ENCODE assay signal across 23 cellular contexts in the genomic region with DNA sequence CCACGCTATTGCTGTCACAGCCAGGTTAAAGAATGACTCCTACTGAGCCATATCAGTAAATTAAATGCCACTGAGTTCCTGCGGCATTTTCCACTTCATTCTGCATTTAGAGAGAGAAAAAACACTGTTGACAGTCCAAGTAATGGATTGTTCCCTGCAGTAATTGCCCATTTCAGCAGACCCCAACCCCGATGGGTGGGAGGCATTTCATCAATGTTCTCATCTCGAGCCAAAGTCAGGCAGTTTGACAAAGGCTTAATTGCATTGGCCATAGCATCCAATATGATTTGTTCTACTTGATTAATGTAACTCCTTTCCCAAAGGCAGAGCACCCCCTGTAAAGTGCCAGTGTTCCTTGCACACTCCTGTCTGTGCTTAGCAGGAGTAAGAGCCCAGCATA.
A peak's percentile ranks its signal among the peaks of the same experiment; 100 is the strongest.
DNase-seq lines count a peak whose midpoint lies in the region; ATAC-seq lines count a peak whose summit lies in the region.
"Had no signal": no experiment of that assay in that cellular context is flagged by ENCODE, and none has a peak within 500 bp of the region (broad histone marks: within the 10 kb centered on the region; RNA-seq: fewer than 3 reads in every experiment).

No MANE protein-coding gene starts in this region.

- H3K4me1 Mint-ChIP-seq in activated T-helper 1 cell treated with anti-CD3 and anti-CD28 coated beads, Interleukin-12 subunit alpha, Interleukin-12 subunit beta, Interleukin-2, Interleukin-4 antibody, amounts not matched to agents 30 ng/mL and 10 ng/mL and 1 ng/mL, durations not matched to agents 14 hours and 24 hours and 36 hours (ENCODE audit: low read depth) = no peaks in the 10 kb centered on the region
- H3K4me1 Mint-ChIP-seq: B cell; CD4-positive, alpha-beta memory T cell had no signal

- no peaks in the 10 kb centered on the region for H3K36me3 Mint-ChIP-seq in activated T-helper 1 cell treated with anti-CD3 and anti-CD28 coated beads, Interleukin-12 subunit alpha, Interleukin-12 subunit beta, Interleukin-2, Interleukin-4 antibody, amounts not matched to agents 30 ng/mL and 10 ng/mL and 1 ng/mL, durations not matched to agents 14 hours and 24 hours and 36 hours (ENCODE audit: low read depth)

- H3K27me3 Mint-ChIP-seq in activated T-helper 1 cell treated with anti-CD3 and anti-CD28 coated beads, Interleukin-12 subunit alpha, Interleukin-12 subunit beta, Interleukin-2, Interleukin-4 antibody, amounts not matched to agents 30 ng/mL and 10 ng/mL and 1 ng/mL, durations not matched to agents 14 hours and 24 hours and 36 hours (ENCODE audit: insufficient read depth) = no peaks in the 10 kb centered on the region
- H3K27me3 Mint-ChIP-seq: B cell had no signal

- DNase-seq in right cardiac atrium = peak in 1 of 3 donors; percentile 7
- no peak for DNase-seq in left cardiac atrium
- DNase-seq in medulla oblongata (ENCODE audit: extremely low spot score) = peak; percentile 12
- DNase-seq in sciatic nerve (ENCODE audit: low spot score) = peak; percentile 17
- DNase-seq in central memory CD4-positive, alpha-beta T cell = no peak
- DNase-seq in effector CD4-positive, alpha-beta T cell = no peak
- no peak for DNase-seq in activated T-helper 1 cell treated with anti-CD3 and anti-CD28 coated beads, Interleukin-12 subunit alpha, Interleukin-12 subunit beta, Interleukin-2, Interleukin-4 antibody, amounts not matched to agents 30 ng/mL and 10 ng/mL and 1 ng/mL, durations not matched to agents 14 hours and 24 hours and 36 hours (ENCODE audit: low spot score)
- DNase-seq in hypothalamus (lab: John Stamatoyannopoulos, UW) = no peak
- DNase-seq: activated CD8-positive, alpha-beta T cell treated with anti-CD3 and anti-CD28 coated beads, Interleukin-2, amount 10 ng/mL, durations not matched to agents 7 days and 5 days; activated naive CD4-positive, alpha-beta T cell treated with anti-CD3 and anti-CD28 coated beads, Interleukin-2, amount 50 U/mL, for 16 hours; CD4-positive, alpha-beta memory T cell; NCI-H1048; NCI-H1694 treated with DMSO at 0.1 percent for 48 hours; NCI-H2171; NCI-H82; stimulated activated naive CD4-positive, alpha-beta T cell; uterus had no signal

- no peak for ATAC-seq in right cardiac atrium
- no peak for ATAC-seq in left cardiac atrium
- no peak for ATAC-seq in sciatic nerve
- ATAC-seq: activated CD8-positive, alpha-beta T cell treated with anti-CD3 and anti-CD28 coated beads, Interleukin-2, amount 10 ng/mL, durations not matched to agents 7 days and 5 days had no signal

- WGBS in right cardiac atrium = 78% methylated on average over 4 of the region's 4 CpGs

- no peak overlapping the region for H3K4me3 ChIP-seq in right cardiac atrium (ENCODE audit: low read length)
- H3K4me3 ChIP-seq: A549, cardiac muscle cell, skin epidermis, uterus had no signal

- H3K9me3 ChIP-seq in right cardiac atrium (ENCODE audit: control insufficient read depth, low read length) = no peaks in the 10 kb centered on the region

- H3K4me1 ChIP-seq in right cardiac atrium (ENCODE audit: control insufficient read depth, insufficient read depth, low read length) = peaks cover 17% of the 10 kb centered on the region
- H3K4me1 ChIP-seq: A549, uterus had no signal

- no peak overlapping the region for H3K4me3 Mint-ChIP-seq in activated T-helper 1 cell treated with anti-CD3 and anti-CD28 coated beads, Interleukin-12 subunit alpha, Interleukin-12 subunit beta, Interleukin-2, Interleukin-4 antibody, amounts not matched to agents 30 ng/mL and 10 ng/mL and 1 ng/mL, durations not matched to agents 14 hours and 24 hours and 36 hours
- H3K4me3 Mint-ChIP-seq: activated CD8-positive, alpha-beta T cell treated with anti-CD3 and anti-CD28 coated beads, Interleukin-2, amount 10 ng/mL, durations not matched to agents 7 days and 5 days; B cell; CD4-positive, alpha-beta memory T cell; T-helper 2 cell treated with Interferon-gamma antibody and Interleukin-4, amounts not matched to agents 5 μg/mL and 100 μg/mL, for 36 hours had no signal

- H3K27me3 ChIP-seq in right cardiac atrium (ENCODE audit: control insufficient read depth, insufficient read depth) = no peaks in the 10 kb centered on the region
- H3K27me3 ChIP-seq: cardiac muscle cell, uterus had no signal

- H3K27ac ChIP-seq in right cardiac atrium (ENCODE audit: low read length) = peak overlapping the region; percentile 89
- H3K27ac ChIP-seq: cardiac muscle cell, uterus had no signal

- no peak overlapping the region for H3K27ac Mint-ChIP-seq in activated T-helper 1 cell treated with anti-CD3 and anti-CD28 coated beads, Interleukin-12 subunit alpha, Interleukin-12 subunit beta, Interleukin-2, Interleukin-4 antibody, amounts not matched to agents 30 ng/mL and 10 ng/mL and 1 ng/mL, durations not matched to agents 14 hours and 24 hours and 36 hours
- H3K27ac Mint-ChIP-seq: activated CD8-positive, alpha-beta T cell treated with anti-CD3 and anti-CD28 coated beads, Interleukin-2, amount 10 ng/mL, durations not matched to agents 7 days and 5 days; activated T-helper 2 cell treated with anti-CD3 and anti-CD28 coated beads, Interferon-gamma antibody, Interleukin-2, Interleukin-4, amounts not matched to agents 10 μg/mL and 5 μg/mL and 100 μg/mL, durations not matched to agents 14 hours and 24 hours and 36 hours; B cell; CD4-positive, alpha-beta memory T cell; T-helper 2 cell treated with Interferon-gamma antibody and Interleukin-4, amounts not matched to agents 5 μg/mL and 100 μg/mL, for 36 hours had no signal

- intact Hi-C loops in right cardiac atrium (cut with DNase I) = no loop called here
- intact Hi-C loops in left cardiac atrium (cut with DNase I) = loop anchor here in 1 of 2 donors (5.0 kb wide), 1 partner anchor 117 kb away; no protein-coding TSS in a partner anchor
- intact Hi-C loops in sciatic nerve (cut with DNase I) = no loop called here
- intact Hi-C loops in activated T-helper 1 cell treated with anti-CD3 and anti-CD28 coated beads, Interleukin-12 subunit alpha, Interleukin-12 subunit beta, Interleukin-2, Interleukin-4 antibody, amounts not matched to agents 30 ng/mL and 10 ng/mL and 1 ng/mL, durations not matched to agents 14 hours and 24 hours and 36 hours (cut with micrococcal nuclease) = no loop called here

- peaks cover 31% of the 10 kb centered on the region for H3K9me3 Mint-ChIP-seq in activated T-helper 1 cell treated with anti-CD3 and anti-CD28 coated beads, Interleukin-12 subunit alpha, Interleukin-12 subunit beta, Interleukin-2, Interleukin-4 antibody, amounts not matched to agents 30 ng/mL and 10 ng/mL and 1 ng/mL, durations not matched to agents 14 hours and 24 hours and 36 hours

Comparison
In these comparisons a context has a peak if more than half of its experiments do, and no peak if none do; other contexts are left out.
1. DNase-seq: peak in medulla oblongata (single experiment) and sciatic nerve (single experiment); none in left cardiac atrium (single experiment), central memory CD4-positive, alpha-beta T cell (single experiment), effector CD4-positive, alpha-beta T cell (single experiment), activated T-helper 1 cell treated with anti-CD3 and anti-CD28 coated beads, Interleukin-12 subunit alpha, Interleukin-12 subunit beta, Interleukin-2, Interleukin-4 antibody, amounts not matched to agents 30 ng/mL and 10 ng/mL and 1 ng/mL, durations not matched to agents 14 hours and 24 hours and 36 hours (single experiment) and hypothalamus (0 of 51).